In the genomic region with DNA sequence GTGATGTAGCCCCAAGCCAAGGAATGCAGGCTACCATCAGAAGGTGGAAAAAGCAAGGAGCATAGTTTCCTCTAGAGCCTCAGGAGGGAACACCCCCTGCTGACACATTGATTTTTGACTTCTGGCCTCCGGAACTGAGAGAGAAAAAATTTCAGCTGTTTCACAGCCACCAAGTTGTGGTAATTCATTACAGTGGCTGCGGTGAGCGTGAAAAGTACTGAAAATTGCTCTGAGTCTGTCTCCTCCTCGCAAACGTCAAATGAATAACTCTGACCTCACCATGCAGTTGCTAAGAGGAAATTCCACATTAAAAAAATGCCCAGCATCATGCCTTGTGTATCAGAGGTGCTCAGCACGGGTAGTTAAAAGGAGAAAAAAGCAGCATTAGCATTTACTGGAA, we compare ENCODE assay signal across 15 cellular contexts.
A peak's percentile ranks its signal among the peaks of the same experiment; 100 is the strongest.
DNase-seq lines count a peak whose midpoint lies in the region; ATAC-seq and TF ChIP-seq lines count a peak whose summit lies in the region.
"Had no signal": no experiment of that assay in that cellular context is flagged by ENCODE, and none has a peak within 500 bp of the region (broad histone marks: within the 10 kb centered on the region; RNA-seq: fewer than 3 reads in every experiment).

No MANE protein-coding gene starts in this region.

- no peak overlapping the region for H4K8ac ChIP-seq in mesendoderm (ENCODE audit: low read depth, low read length)
- no peak overlapping the region for H4K8ac ChIP-seq in trophoblast cell (ENCODE audit: low read depth, low read length)

- H3K9ac ChIP-seq in mesendoderm (ENCODE audit: low read length) (no peak overlapping the region), trophoblast cell (ENCODE audit: low read length) (no peak overlapping the region)
- H3K9ac ChIP-seq: BLaER1 treated with 17β-estradiol and CSF1 and Interleukin-3, amounts not matched to agents 10 nM and 100 nM had no signal

- no peak overlapping the region for H4K12ac ChIP-seq in trophoblast cell (ENCODE audit: low read depth, low read length)

- no peak overlapping the region for H2AFZ ChIP-seq in trophoblast cell (ENCODE audit: insufficient read depth, low read length, poor library complexity)

- H3K27ac ChIP-seq in SJCRH30 (peak overlapping the region; percentile 11; the same call in 1 of the 2 replicates), mesendoderm (ENCODE audit: low read depth, low read length) (no peak overlapping the region), trophoblast cell (ENCODE audit: low read depth, low read length) (no peak overlapping the region), heart right ventricle (no peak overlapping the region)
- H3K27ac ChIP-seq: BLaER1 treated with 17β-estradiol and CSF1 and Interleukin-3, amounts not matched to agents 10 nM and 100 nM had no signal

- H3K79me1 ChIP-seq in mesendoderm (ENCODE audit: low read length) (no peaks in the 10 kb centered on the region), trophoblast cell (ENCODE audit: low read length) (peaks cover 1% of the 10 kb centered on the region)

- no peaks in the 10 kb centered on the region for H3K36me3 ChIP-seq in SJCRH30
- H3K36me3 ChIP-seq in mesendoderm (ENCODE audit: control insufficient read depth, insufficient read depth, low read length): no peaks in the 10 kb centered on the region
- H3K36me3 ChIP-seq in trophoblast cell (ENCODE audit: control insufficient read depth in 1 of 2, insufficient read depth in 2 of 2, low read length in 2 of 2): no peaks in the 10 kb centered on the region
- no peaks in the 10 kb centered on the region for H3K36me3 ChIP-seq in heart right ventricle
- H3K36me3 ChIP-seq: BLaER1 treated with 17β-estradiol and CSF1 and Interleukin-3, amounts not matched to agents 10 nM and 100 nM; HAP-1 had no signal

- no peaks in the 10 kb centered on the region for H3K27me3 ChIP-seq in SJCRH30
- H3K27me3 ChIP-seq in mesendoderm (ENCODE audit: insufficient read depth, low read length, poor library complexity): no peaks in the 10 kb centered on the region
- no peaks in the 10 kb centered on the region for H3K27me3 ChIP-seq in trophoblast cell (ENCODE audit: insufficient read depth, low read length)
- H3K27me3 ChIP-seq in heart right ventricle: peaks cover 0 to 28% (median 8%) of the 10 kb centered on the region in 7 donors
- H3K27me3 ChIP-seq: BLaER1 treated with 17β-estradiol and CSF1 and Interleukin-3, amounts not matched to agents 10 nM and 100 nM had no signal

- H2BK5ac ChIP-seq in mesendoderm (ENCODE audit: low read length): no peak overlapping the region
- no peak overlapping the region for H2BK5ac ChIP-seq in trophoblast cell (ENCODE audit: low read depth, low read length, poor library complexity)

- no peak overlapping the region for H3K4me2 ChIP-seq in mesendoderm (ENCODE audit: low read length)
- H3K4me2 ChIP-seq in trophoblast cell (ENCODE audit: low read length): no peak overlapping the region
- H3K4me2 ChIP-seq: BLaER1 treated with 17β-estradiol and CSF1 and Interleukin-3, amounts not matched to agents 10 nM and 100 nM had no signal

- DNase-seq in H4 (ENCODE audit: low spot score): peak; percentile 7
- DNase-seq in SJCRH30: no peak
- peak; percentile 36 for DNase-seq in mesendoderm
- DNase-seq in trophoblast cell: peak; percentile 76 to 79
- no peak for DNase-seq in NCI-H774 (lab: John Stamatoyannopoulos, UW)
- no peak for DNase-seq in heart right ventricle
- no peak for DNase-seq in cortex of kidney (lab: John Stamatoyannopoulos, UW)
- DNase-seq: 8988T; CD4-positive, CD25-positive, alpha-beta regulatory T cell; DMS 273 treated with DMSO at 0.1 percent for 48 hours; GOT3; HFFc6 had no signal

- H2BK120ac ChIP-seq in mesendoderm (ENCODE audit: low read depth, low read length) (no peak overlapping the region), trophoblast cell (ENCODE audit: insufficient read depth, low read length, poor library complexity) (no peak overlapping the region)

- H2BK12ac ChIP-seq in trophoblast cell (ENCODE audit: low read length): peak overlapping the region; percentile 32

- H4K5ac ChIP-seq in mesendoderm (ENCODE audit: low read length): no peak overlapping the region

- no peak for ATAC-seq in heart right ventricle
- ATAC-seq: HepG2 had no signal

- no peak overlapping the region for H2BK15ac ChIP-seq in mesendoderm (replicated peaks; ENCODE audit: low read depth)

- H3K9me3 ChIP-seq in SJCRH30 (replicated peaks): no peaks in the 10 kb centered on the region
- H3K9me3 ChIP-seq in trophoblast cell (ENCODE audit: insufficient read depth, low read depth, low read length): no peaks in the 10 kb centered on the region
- peaks cover 0 to 17% (median 0%) of the 10 kb centered on the region in 11 donors for H3K9me3 ChIP-seq in heart right ventricle
- H3K9me3 ChIP-seq: HAP-1 had no signal

- H3K4ac ChIP-seq in mesendoderm (ENCODE audit: low read depth, low read length): no peak overlapping the region
- no peak overlapping the region for H3K4ac ChIP-seq in trophoblast cell (ENCODE audit: low read depth, low read length)

- H3K18ac ChIP-seq in mesendoderm (ENCODE audit: low read length): no peak overlapping the region
- no peak overlapping the region for H3K18ac ChIP-seq in trophoblast cell (ENCODE audit: low read length)

- H3K4me1 ChIP-seq in SJCRH30 (peaks cover 14% of the 10 kb centered on the region), mesendoderm (ENCODE audit: control insufficient read depth, low read depth, low read length) (peaks cover 4% of the 10 kb centered on the region), trophoblast cell (ENCODE audit: control insufficient read depth in 1 of 2, insufficient read depth in 2 of 2, low read length in 2 of 2) (peaks cover 4 to 8% of the 10 kb centered on the region in 2 experiments), heart right ventricle (no peaks in the 10 kb centered on the region)
- H3K4me1 ChIP-seq: HAP-1 had no signal

- no peak overlapping the region for H3K56ac ChIP-seq in mesendoderm (ENCODE audit: low read length)

- no peak overlapping the region for H3K14ac ChIP-seq in trophoblast cell (ENCODE audit: low read length)

- no CpG with 5 or more reads among the region's 6 CpGs for WGBS in mesendoderm (ENCODE audit: extremely low coverage, insufficient coverage, low lambda C conversion rate)
- WGBS in trophoblast cell (ENCODE audit: extremely low coverage, insufficient coverage, insufficient read length): no CpG with 5 or more reads among the region's 6 CpGs
- WGBS in heart right ventricle, 2 donors: 60 to 71% methylated on average over 6 of the region's 6 CpGs

- TF ChIP-seq CTCF in heart right ventricle (IDR thresholded peaks at IDR 0.05): no peak

- H2AK5ac ChIP-seq in mesendoderm (ENCODE audit: low read length): no peak overlapping the region
- H2AK5ac ChIP-seq in trophoblast cell (ENCODE audit: low read length): no peak overlapping the region

- H3K4me3 ChIP-seq in SJCRH30 (peak overlapping the region; percentile 24), mesendoderm (ENCODE audit: low read length) (no peak overlapping the region), trophoblast cell (ENCODE audit: low read depth, low read length) (no peak overlapping the region), heart right ventricle (no peak overlapping the region)
- H3K4me3 ChIP-seq: BLaER1 treated with 17β-estradiol and CSF1 and Interleukin-3, amounts not matched to agents 10 nM and 100 nM; HAP-1 had no signal

- no peak overlapping the region for H3K23ac ChIP-seq in mesendoderm (ENCODE audit: low read length)
- H3K23ac ChIP-seq in trophoblast cell (ENCODE audit: low read length): no peak overlapping the region

- intact Hi-C loops in heart right ventricle (cut with DNase I): no loop called here

- H4K91ac ChIP-seq in trophoblast cell (ENCODE audit: low read depth, low read length): no peak overlapping the region

- no peaks in the 10 kb centered on the region for H3K79me2 ChIP-seq in mesendoderm (ENCODE audit: control insufficient read depth, insufficient read depth, low read length)
- H3K79me2 ChIP-seq in trophoblast cell (ENCODE audit: control insufficient read depth, insufficient read depth, low read length, poor library complexity): no peaks in the 10 kb centered on the region

Comparison
In these comparisons a context has a peak if more than half of its experiments do, and no peak if none do; other contexts are left out.
1. DNase-seq: peak in H4 (single experiment), mesendoderm (single experiment) and trophoblast cell (2 of 2); none in SJCRH30 (0 of 2), NCI-H774 (single experiment), heart right ventricle (0 of 2) and cortex of kidney (single experiment).